In genomic region chr2:173854840-173855239, GRCh38 we compare ENCODE assay signal across 10 cellular contexts.
DNase-seq lines count a peak whose midpoint lies in the region; ATAC-seq and TF ChIP-seq lines count a peak whose summit lies in the region.
"Had no signal": no experiment of that assay in that cellular context is flagged by ENCODE, and none has a peak within 500 bp of the region (broad histone marks: within the 10 kb centered on the region; RNA-seq: fewer than 3 reads in every experiment).

No MANE protein-coding gene starts in this region.

- no peaks in the 10 kb centered on the region for H3K36me3 ChIP-seq in ACC112 (ENCODE audit: insufficient read depth, low read length)
- no peaks in the 10 kb centered on the region for H3K36me3 ChIP-seq in SJCRH30
- H3K36me3 ChIP-seq in heart left ventricle = no peaks in the 10 kb centered on the region

- intact Hi-C loops in heart left ventricle (cut with DNase I) = no loop called here

- DNase-seq in HFFc6 = peak; percentile 48
- DNase-seq in SJCRH30 = peak; percentile 81 to 84
- DNase-seq in heart left ventricle = peak in 3 of 5 donors; percentile 26 to 40 (median 37)
- no peak for DNase-seq in RPMI8226
- no peak for DNase-seq in cortex of kidney (lab: John Stamatoyannopoulos, UW)
- DNase-seq: CD8-positive, alpha-beta T cell; NCI-H146 had no signal

- no peak overlapping the region for H3K27ac Mint-ChIP-seq in HFFc6
- H3K27ac Mint-ChIP-seq: CD8-positive, alpha-beta T cell had no signal

- 56 to 73% (median 65%) methylated on average over 5 of the region's 5 CpGs for WGBS in heart left ventricle, 4 donors

- H3K4me1 Mint-ChIP-seq in HFFc6 (ENCODE audit: low read depth) = peaks cover 15% of the 10 kb centered on the region

- no peak for TF ChIP-seq CTCF in HFFc6 (IDR thresholded peaks at IDR 0.05)
- no peak for TF ChIP-seq CTCF in heart left ventricle (IDR thresholded peaks at IDR 0.05)

- H3K4me3 Mint-ChIP-seq in HFFc6 = no peak overlapping the region
- H3K4me3 Mint-ChIP-seq: CD8-positive, alpha-beta T cell had no signal

- H3K4me1 ChIP-seq in ACC112 (ENCODE audit: control insufficient read depth, insufficient read depth, low read length, unreplicated experiment) = peaks cover 22% of the 10 kb centered on the region
- peaks cover 28% of the 10 kb centered on the region for H3K4me1 ChIP-seq in SJCRH30
- H3K4me1 ChIP-seq in heart left ventricle = peaks cover 0 to 14% (median 4%) of the 10 kb centered on the region in 12 donors

- 0 out of 2 replicates have a peak overlapping the region, but pooled peaks have one; percentile 2 for H3K4me3 ChIP-seq in ACC112 (ENCODE audit: low read depth, low read length)
- peak overlapping the region; percentile 25 for H3K4me3 ChIP-seq in SJCRH30
- no peak overlapping the region for H3K4me3 ChIP-seq in heart left ventricle

- H3K9me3 Mint-ChIP-seq in HFFc6 = no peaks in the 10 kb centered on the region
- H3K9me3 Mint-ChIP-seq: CD8-positive, alpha-beta T cell had no signal

- no peak for TF ChIP-seq POLR2A in heart left ventricle (IDR thresholded peaks at IDR 0.05)

- peaks cover 14% of the 10 kb centered on the region for H3K27me3 ChIP-seq in ACC112 (ENCODE audit: insufficient read depth, low read length)
- H3K27me3 ChIP-seq in SJCRH30 = no peaks in the 10 kb centered on the region
- no peaks in the 10 kb centered on the region for H3K27me3 ChIP-seq in heart left ventricle

- no peaks in the 10 kb centered on the region for H3K9me3 ChIP-seq in SJCRH30 (replicated peaks)
- H3K9me3 ChIP-seq in heart left ventricle = no peaks in the 10 kb centered on the region

- H3K79me2 ChIP-seq in ACC112 (ENCODE audit: control insufficient read depth, insufficient read depth, low read length, unreplicated experiment) = no peaks in the 10 kb centered on the region

- no peaks in the 10 kb centered on the region for H3K36me3 Mint-ChIP-seq in HFFc6 (ENCODE audit: low read depth)
- H3K36me3 Mint-ChIP-seq: CD8-positive, alpha-beta T cell had no signal

- H2AFZ ChIP-seq in ACC112 (ENCODE audit: low read length, unreplicated experiment) = no peak overlapping the region

- peaks cover 10% of the 10 kb centered on the region for H3K27me3 Mint-ChIP-seq in HFFc6 (ENCODE audit: insufficient read depth)

- H3K27ac ChIP-seq in ACC112 (ENCODE audit: low read depth, low read length) (no peak overlapping the region), SJCRH30 (peak overlapping the region; percentile 75), heart left ventricle (no peak overlapping the region)

- ATAC-seq in heart left ventricle = peak in 3 of 4 donors; percentile 68 to 87 (median 72)
- no peak for ATAC-seq in HG03095 (IDR thresholded peaks at IDR 0.05; ENCODE audit: unreplicated experiment)
- no peak for ATAC-seq in GM18907 (IDR thresholded peaks at IDR 0.05; ENCODE audit: unreplicated experiment)
- ATAC-seq: CD8-positive, alpha-beta T cell had no signal

Comparison
In these comparisons a context has a peak if more than half of its experiments do, and no peak if none do; other contexts are left out.
1. H3K4me3 ChIP-seq: peak in ACC112 (single experiment) and SJCRH30 (single experiment); none in heart left ventricle (0 of 12).
2. DNase-seq: peak in HFFc6 (single experiment), SJCRH30 (2 of 2) and heart left ventricle (3 of 5); none in RPMI8226 (single experiment) and cortex of kidney (single experiment).
3. ATAC-seq: peak in heart left ventricle (3 of 4); none in HG03095 (single experiment) and GM18907 (single experiment).